In genomic region chr13:27919299-27919933, GRCh38 we compare ENCODE assay signal across 10 cellular contexts. TPM values are rescaled to one million over a fixed set of nuclear protein-coding genes. Genes with fewer than 3 reads are reported as not detected.
A peak's percentile ranks its signal among the peaks of the same experiment; 100 is the strongest.
DNase-seq lines count a peak whose midpoint lies in the region; ATAC-seq and TF ChIP-seq lines count a peak whose summit lies in the region.
"Had no signal": no experiment of that assay in that cellular context is flagged by ENCODE, and none has a peak within 500 bp of the region (broad histone marks: within the 10 kb centered on the region; RNA-seq: fewer than 3 reads in every experiment).

No MANE protein-coding gene starts in this region.

- H3K4me2 ChIP-seq in PC-9, result no peak overlapping the region

- H3K9me2 ChIP-seq in PC-9 (ENCODE audit: insufficient read depth), result no peaks in the 10 kb centered on the region

- TF ChIP-seq CTCF in right lobe of liver (IDR thresholded peaks at IDR 0.05), result no peak
- TF ChIP-seq CTCF in PC-9 (conservative IDR thresholded peaks at IDR 0.05), result no peak
- no peak for TF ChIP-seq CTCF in gastroesophageal sphincter (IDR thresholded peaks at IDR 0.05)

- H3K36me3 ChIP-seq in right lobe of liver, result no peaks in the 10 kb centered on the region
- no peaks in the 10 kb centered on the region for H3K36me3 ChIP-seq in urinary bladder (ENCODE audit: insufficient read depth)
- no peaks in the 10 kb centered on the region for H3K36me3 ChIP-seq in PC-9 (ENCODE audit: low read depth)
- H3K36me3 ChIP-seq in gastroesophageal sphincter, result no peaks in the 10 kb centered on the region

- H4K20me1 ChIP-seq in PC-9 (ENCODE audit: insufficient read depth), result no peaks in the 10 kb centered on the region

- H3K27me3 ChIP-seq in right lobe of liver (peaks cover 30 to 43% of the 10 kb centered on the region in 2 donors), PC-9 (ENCODE audit: insufficient read depth, low read depth) (peaks cover 27% of the 10 kb centered on the region; the same call in 1 of the 2 replicates), gastroesophageal sphincter (peaks cover 100% of the 10 kb centered on the region)

- H2AFZ ChIP-seq in PC-9, result no peak overlapping the region

- 21% methylated on average over 17 of the region's 17 CpGs for WGBS in right lobe of liver (ENCODE audit: insufficient coverage, low coverage, low lambda C conversion rate, missing lambda C conversion rate)
- WGBS in urinary bladder, result 8% methylated on average over 17 of the region's 17 CpGs
- 9 to 13% methylated on average over 11 to 12 of the region's 17 CpGs for WGBS in gastroesophageal sphincter (ENCODE audit: low coverage in 1 of 2), 2 donors

- CTCF ChIA-PET in PC-9 (lab: Charles Lee), result no interaction called here

- H3K4me3 ChIP-seq in right lobe of liver (peak overlapping the region; percentile 36 to 47 (median 38)), urinary bladder (ENCODE audit: low read depth, low read length) (peak overlapping the region; percentile 30), PC-9 (no peak overlapping the region), gastroesophageal sphincter (peak overlapping the region in 1 of 2 donors; percentile 41)

- H3K9me3 ChIP-seq in right lobe of liver (no peaks in the 10 kb centered on the region), PC-9 (ENCODE audit: insufficient read depth, low read depth) (no peaks in the 10 kb centered on the region), gastroesophageal sphincter (no peaks in the 10 kb centered on the region)

- H3K27ac ChIP-seq in right lobe of liver (no peak overlapping the region), urinary bladder (ENCODE audit: low read depth) (no peak overlapping the region), PC-9 (no peak overlapping the region), gastroesophageal sphincter (no peak overlapping the region)

- no TSS peak for BruUV-seq in PC-9 (replicated peaks; lab: Mats Ljungman, UMichigan)

- no peak for TF ChIP-seq EP300 in gastroesophageal sphincter (IDR thresholded peaks at IDR 0.05)

- intact Hi-C loops in right lobe of liver (cut with DNase I), result no loop called here
- intact Hi-C loops in PC-9 (cut with micrococcal nuclease; ENCODE audit: unreplicated experiment), result no loop called here

- no peaks in the 10 kb centered on the region for H3F3A ChIP-seq in PC-9 (ENCODE audit: insufficient read depth, low read depth)

- no peaks in the 10 kb centered on the region for H3K79me2 ChIP-seq in PC-9 (ENCODE audit: low read depth)

- peak; percentile 22 for DNase-seq in stimulated activated CD4-positive, alpha-beta T cell treated with anti-CD3 and anti-CD28 coated beads, Interleukin-12 subunit alpha, Interleukin-12 subunit beta, amount 100 ng/mL, for 4 hours
- no peak for DNase-seq in stimulated activated CD4-positive, alpha-beta T cell treated with anti-CD3 and anti-CD28 coated beads, Interleukin-4, amount 100 ng/mL, for 4 hours
- DNase-seq in SHP77 (lab: John Stamatoyannopoulos, UW), result peak; percentile 79 to 86
- DNase-seq in right lobe of liver, result no peak
- no peak for DNase-seq in PC-9

- H3K4me1 ChIP-seq in right lobe of liver (peaks cover 0 to 19% (median 2%) of the 10 kb centered on the region in 4 donors), urinary bladder (ENCODE audit: insufficient read depth) (no peaks in the 10 kb centered on the region), PC-9 (replicated peaks; ENCODE audit: insufficient read depth) (peaks cover 12% of the 10 kb centered on the region), gastroesophageal sphincter (peaks cover 0 to 66% (median 26%) of the 10 kb centered on the region in 3 donors)

- POLR2A ChIA-PET in PC-9 (lab: Charles Lee; ENCODE audit: unreplicated experiment), result no interaction called here

- TF ChIP-seq POLR2A in right lobe of liver (IDR thresholded peaks at IDR 0.05), result no peak
- no peak for TF ChIP-seq POLR2A in gastroesophageal sphincter (IDR thresholded peaks at IDR 0.05)

- ATAC-seq in right lobe of liver (no peak), GM19395 (IDR thresholded peaks at IDR 0.05; ENCODE audit: unreplicated experiment) (no peak), gastroesophageal sphincter (no peak)

RNA-seq across cellular contexts. Expression of gene PDX1, which starts 0.4 kb away (rescaled TPM):
- total RNA-seq in right lobe of liver (under 1 TPM in 4 of 6 experiments, not detected in 2; 0.06 to 0.66 (median 0.21) TPM), urinary bladder (not detected), PC-9 (2021) (not detected in 2 replicates), gastroesophageal sphincter (not detected)
- not detected for polyA plus RNA-seq in urinary bladder
- total RNA-seq: H9, kidney epithelial cell had no signal

RNA-seq across cellular contexts. Expression of gene CDX2, which starts 49.7 kb away (rescaled TPM):
- total RNA-seq in right lobe of liver, result not detected
- total RNA-seq in urinary bladder, result not detected
- polyA plus RNA-seq in urinary bladder, result not detected
- not detected in 2 replicates for total RNA-seq in PC-9 (2021)
- not detected for total RNA-seq in gastroesophageal sphincter
- total RNA-seq: H9, kidney epithelial cell had no signal

Comparison
In these comparisons a context has a peak if more than half of its experiments do, and no peak if none do; other contexts are left out.
1. DNase-seq: peak in stimulated activated CD4-positive, alpha-beta T cell treated with anti-CD3 and anti-CD28 coated beads, Interleukin-12 subunit alpha, Interleukin-12 subunit beta, amount 100 ng/mL, for 4 hours (single experiment) and SHP77 (2 of 2); none in stimulated activated CD4-positive, alpha-beta T cell treated with anti-CD3 and anti-CD28 coated beads, Interleukin-4, amount 100 ng/mL, for 4 hours (0 of 2), right lobe of liver (0 of 3) and PC-9 (0 of 2).